In genomic region chr5:168299372-168299771, GRCh38 we compare ENCODE assay signal across 18 cellular contexts. TPM values are rescaled to one million over a fixed set of nuclear protein-coding genes. Genes with fewer than 3 reads are reported as not detected.
DNase-seq lines count a peak whose midpoint lies in the region; ATAC-seq, FAIRE-seq and TF ChIP-seq lines count a peak whose summit lies in the region.
"Had no signal": no experiment of that assay in that cellular context is flagged by ENCODE, and none has a peak within 500 bp of the region (broad histone marks: within the 10 kb centered on the region; RNA-seq: fewer than 3 reads in every experiment).

No MANE protein-coding gene starts in this region.

- no peak overlapping the region for H3K23ac ChIP-seq in H1 (ENCODE audit: insufficient read length)
- H3K23ac ChIP-seq in neuronal stem cell (ENCODE audit: low read depth, low read length, poor library complexity), result no peak overlapping the region

- peaks cover 24% of the 10 kb centered on the region for H3K36me3 ChIP-seq in PC-9 (ENCODE audit: low read depth)
- H3K36me3 ChIP-seq in H1 (ENCODE audit: control insufficient read depth in 2 of 4, insufficient read depth in 4 of 4, low read length in 3 of 4), result no peaks in the 10 kb centered on the region
- no peaks in the 10 kb centered on the region for H3K36me3 ChIP-seq in neuronal stem cell (replicated peaks in 1 of 2; ENCODE audit: control insufficient read depth in 2 of 2, insufficient read depth in 2 of 2, low read length in 2 of 2)

- peaks cover 81% of the 10 kb centered on the region for H3K36me3 Mint-ChIP-seq in Calu3 (ENCODE audit: insufficient read depth, unreplicated experiment)
- H3K36me3 Mint-ChIP-seq: IgD-negative memory B cell had no signal

- no peak overlapping the region for H2AFZ ChIP-seq in PC-9
- no peak overlapping the region for H2AFZ ChIP-seq in H1 (ENCODE audit: low read length)
- H2AFZ ChIP-seq in neuronal stem cell (ENCODE audit: low read length), result no peak overlapping the region

- TF ChIP-seq RAD21 in H1 (IDR thresholded peaks at IDR 0.05 in 1 of 2, conservative IDR thresholded peaks at IDR 0.05 in 1 of 2; ENCODE audit: low read depth in 2 of 2, low read length in 2 of 2), result no peak

- H2BK15ac ChIP-seq in H1 (ENCODE audit: low read length), result peak overlapping the region; percentile 77; the same call in 1 of the 2 replicates
- H2BK15ac ChIP-seq in neuronal stem cell (ENCODE audit: low read length), result peak overlapping the region; percentile 55

- H2AK5ac ChIP-seq in H1 (ENCODE audit: low read depth, low read length) (no peak overlapping the region), neuronal stem cell (ENCODE audit: low read depth, low read length) (no peak overlapping the region)

- H3K27ac Mint-ChIP-seq in Calu3 (ENCODE audit: unreplicated experiment), result no peak overlapping the region
- H3K27ac Mint-ChIP-seq: IgD-negative memory B cell had no signal

- H3K79me1 ChIP-seq in H1 (ENCODE audit: low read depth, low read length) (peaks cover 20% of the 10 kb centered on the region), neuronal stem cell (ENCODE audit: low read depth, low read length) (no peaks in the 10 kb centered on the region)

- TF ChIP-seq EP300 in H1 (IDR thresholded peaks at IDR 0.05; ENCODE audit: borderline replicate concordance in 1 of 2, low read depth in 2 of 2, low read length in 2 of 2), result peak in 1 of 2 experiments; percentile 42; a peak in 1 of 3 replicates

- H2BK120ac ChIP-seq in H1 (replicated peaks; ENCODE audit: low read depth, low read length), result peak overlapping the region; percentile 27
- no peak overlapping the region for H2BK120ac ChIP-seq in neuronal stem cell (ENCODE audit: low read depth, low read length)

- H3K27me3 ChIP-seq in PC-9 (ENCODE audit: insufficient read depth, low read depth) (no peaks in the 10 kb centered on the region), H1 (replicated peaks in 1 of 4; ENCODE audit: control insufficient read depth in 3 of 4, extremely low read depth in 1 of 4, insufficient read depth in 3 of 4, low read length in 3 of 4) (no peaks in the 10 kb centered on the region), neuronal stem cell (ENCODE audit: control insufficient read depth in 3 of 3, insufficient read depth in 3 of 3, low read depth in 1 of 3, low read length in 3 of 3) (no peaks in the 10 kb centered on the region)
- H3K27me3 ChIP-seq: SJSA1 had no signal

- TF ChIP-seq CTCF in Calu3 (IDR thresholded peaks at IDR 0.05; ENCODE audit: unreplicated experiment) (no peak), PC-9 (conservative IDR thresholded peaks at IDR 0.05) (no peak), H1 (IDR thresholded peaks at IDR 0.05; ENCODE audit: control extremely low read depth in 1 of 3, insufficient read depth in 1 of 3, low read depth in 1 of 3, low read length in 3 of 3) (no peak)

- H3K4me2 ChIP-seq in PC-9 (no peak overlapping the region), H1 (ENCODE audit: insufficient read depth in 1 of 2, low read depth in 2 of 2, low read length in 2 of 2) (peak overlapping the region; percentile 44 to 62; a peak in 3 of 4 replicates), neuronal stem cell (ENCODE audit: insufficient read depth, low read length, poor library complexity, severe bottlenecking) (no peak overlapping the region)

- H3K9me3 Mint-ChIP-seq in Calu3 (ENCODE audit: low read depth, unreplicated experiment), result no peaks in the 10 kb centered on the region
- H3K9me3 Mint-ChIP-seq: IgD-negative memory B cell had no signal

- H4K20me1 ChIP-seq in PC-9 (ENCODE audit: insufficient read depth), result peaks cover 24% of the 10 kb centered on the region
- peaks cover 3 to 22% of the 10 kb centered on the region in 2 experiments for H4K20me1 ChIP-seq in H1 (replicated peaks in 1 of 2; ENCODE audit: control insufficient read depth in 1 of 2, insufficient read depth in 2 of 2, low read length in 2 of 2)

- CTCF ChIA-PET in Calu3 (lab: Charles Lee), result interaction anchor here (1.4 kb wide), 1 partner anchor 16 kb away, joined by 4 read pairs; no protein-coding TSS in a partner anchor
- CTCF ChIA-PET in PC-9 (lab: Charles Lee), result interaction anchor here (0.6 kb wide), 1 partner anchor 18 kb away, joined by 9 read pairs; no protein-coding TSS in a partner anchor
- CTCF ChIA-PET in H1 (lab: Charles Lee; ENCODE audit: partially characterized antibody), result interaction anchor here (0.7 to 2.8 kb wide), 7 partner anchors 8 to 44 kb away, joined by 3 to 14 read pairs (median 3); no protein-coding TSS in a partner anchor

- peaks cover 95% of the 10 kb centered on the region for H3K79me2 ChIP-seq in PC-9 (ENCODE audit: low read depth)
- peaks cover 7 to 69% of the 10 kb centered on the region in 2 experiments for H3K79me2 ChIP-seq in H1 (ENCODE audit: control insufficient read depth in 1 of 2, insufficient read depth in 2 of 2, low read length in 2 of 2)

- H2BK12ac ChIP-seq in H1 (ENCODE audit: low read depth, low read length) (peak overlapping the region; percentile 81; the same call in 1 of the 2 replicates), neuronal stem cell (ENCODE audit: low read length) (peak overlapping the region; percentile 41)

- H4K5ac ChIP-seq in H1 (ENCODE audit: insufficient read length, low read depth, low read length), result peak overlapping the region; percentile 13

- TF ChIP-seq POLR2A in H1 (IDR thresholded peaks at IDR 0.05; ENCODE audit: control extremely low read depth in 1 of 2, low read depth in 2 of 2, low read length in 2 of 2), result no peak

- no peak overlapping the region for H3K9ac ChIP-seq in H1 (replicated peaks in 1 of 4; ENCODE audit: extremely low read depth in 1 of 4, low read depth in 3 of 4, low read length in 3 of 4)
- H3K9ac ChIP-seq in neuronal stem cell (ENCODE audit: low read depth, low read length, poor library complexity), result no peak overlapping the region

- POLR2A ChIA-PET in PC-9 (lab: Charles Lee; ENCODE audit: unreplicated experiment) (no interaction called here), H1 (lab: Charles Lee; ENCODE audit: partially characterized antibody) (interaction anchor here (0.6 to 1.0 kb wide), 3 partner anchors 8 to 116 kb away, joined by 3 read pairs; partner anchors contain the start of gene WWC1)

- no peak overlapping the region for H3K14ac ChIP-seq in H1 (ENCODE audit: insufficient read length)
- no peak overlapping the region for H3K14ac ChIP-seq in neuronal stem cell (ENCODE audit: low read length)

- H2BK20ac ChIP-seq in H1 (ENCODE audit: low read length), result peak overlapping the region; percentile 69; the same call in 1 of the 2 replicates

- H3K4ac ChIP-seq in H1 (replicated peaks; ENCODE audit: insufficient read length, low read depth, low read length), result peak overlapping the region; percentile 27
- peak overlapping the region; percentile 10 for H3K4ac ChIP-seq in neuronal stem cell (ENCODE audit: low read length)

- BruUV-seq in Calu3 (replicated peaks; lab: Mats Ljungman, UMichigan), result no TSS peak
- BruUV-seq in PC-9 (replicated peaks; lab: Mats Ljungman, UMichigan), result no TSS peak

- H2BK5ac ChIP-seq in H1 (ENCODE audit: low read depth, low read length) (peak overlapping the region; percentile 77), neuronal stem cell (ENCODE audit: low read length) (no peak overlapping the region)

- H3K4me1 Mint-ChIP-seq in Calu3 (ENCODE audit: low read depth, unreplicated experiment), result peaks cover 92% of the 10 kb centered on the region

- DNase-seq in Calu3 (no peak), PC-9 (no peak), H1 (ENCODE audit: low read depth in 1 of 2, low spot score in 2 of 2) (no peak), neuronal stem cell (ENCODE audit: low spot score) (no peak), kidney tubule cell (ENCODE audit: low spot score) (no peak), NCI-H1417 treated with DMSO at 0.1 percent for 48 hours (lab: John Stamatoyannopoulos, UW) (no peak)
- DNase-seq: DMS 273 treated with DMSO at 0.1 percent for 48 hours, GDM1, Kasumi-1, NCI-H1105 treated with DMSO at 0.1 percent for 48 hours, NCI-H1930, NCI-H510A, NCI-H774 had no signal

- H3K9me2 ChIP-seq in PC-9 (ENCODE audit: insufficient read depth), result no peaks in the 10 kb centered on the region

- peak overlapping the region; percentile 71 for H3K4me3 Mint-ChIP-seq in Calu3 (ENCODE audit: low read depth, unreplicated experiment)
- H3K4me3 Mint-ChIP-seq: IgD-negative memory B cell had no signal

- H3K56ac ChIP-seq in H1 (replicated peaks; ENCODE audit: insufficient read length, low read depth, low read length), result no peak overlapping the region

- H4K8ac ChIP-seq in H1 (ENCODE audit: extremely low read depth, insufficient read depth, low read length) (no peak overlapping the region), neuronal stem cell (ENCODE audit: low read depth, low read length) (no peak overlapping the region)

- peak overlapping the region; percentile 88; the same call in 1 of the 2 replicates for H3K18ac ChIP-seq in H1 (ENCODE audit: extremely low read depth, low read length)
- peak overlapping the region; percentile 78 for H3K18ac ChIP-seq in neuronal stem cell (ENCODE audit: low read length)

- peaks cover 80% of the 10 kb centered on the region for H3K4me1 ChIP-seq in PC-9 (replicated peaks; ENCODE audit: insufficient read depth)
- H3K4me1 ChIP-seq in H1 (replicated peaks in 1 of 4; ENCODE audit: control insufficient read depth in 3 of 4, insufficient read depth in 4 of 4, low read length in 3 of 4), result peaks cover 29 to 53% (median 47%) of the 10 kb centered on the region in 4 experiments
- peaks cover 29 to 41% of the 10 kb centered on the region in 2 donors for H3K4me1 ChIP-seq in neuronal stem cell (ENCODE audit: control insufficient read depth in 2 of 2, insufficient read depth in 1 of 2, low read depth in 1 of 2, low read length in 2 of 2)

- ATAC-seq in HG02981 (IDR thresholded peaks at IDR 0.05; ENCODE audit: unreplicated experiment) (no peak), HG02763 (IDR thresholded peaks at IDR 0.05; ENCODE audit: unreplicated experiment) (no peak)
- ATAC-seq: GM12878 had no signal

- H3K9me3 ChIP-seq in PC-9 (ENCODE audit: insufficient read depth, low read depth), result no peaks in the 10 kb centered on the region
- H3K9me3 ChIP-seq in H1 (ENCODE audit: insufficient read depth in 2 of 2, low read depth in 1 of 2, low read length in 1 of 2), result no peaks in the 10 kb centered on the region
- no peaks in the 10 kb centered on the region for H3K9me3 ChIP-seq in neuronal stem cell (replicated peaks in 1 of 2; ENCODE audit: control insufficient read depth in 2 of 2, insufficient read depth in 1 of 2, low read depth in 1 of 2, low read length in 2 of 2)

- 74% methylated on average over 5 of the region's 7 CpGs; no CpG with 5 or more reads in 1 of the 2 experiments for WGBS in H1 (ENCODE audit: extremely low coverage in 1 of 2, insufficient coverage in 1 of 2, insufficient read length in 1 of 2, insufficient replicate concordance in 2 of 2, low coverage in 1 of 2, low lambda C conversion rate in 2 of 2, missing lambda C conversion rate in 1 of 2), 2 experiments
- no CpG with 5 or more reads among the region's 7 CpGs for WGBS in neuronal stem cell (ENCODE audit: extremely low coverage in 2 of 2, insufficient read length in 2 of 2, insufficient replicate concordance in 1 of 2), 2 donors

- H3K27me3 Mint-ChIP-seq in Calu3 (ENCODE audit: unreplicated experiment), result no peaks in the 10 kb centered on the region

- intact Hi-C loops in Calu3 (cut with micrococcal nuclease; ENCODE audit: unreplicated experiment) (no loop called here), PC-9 (cut with micrococcal nuclease; ENCODE audit: unreplicated experiment) (no loop called here)

- FAIRE-seq in H1 (lab: Jason Lieb, UNC), result no peak
- FAIRE-seq: GM12878 had no signal

- H4K91ac ChIP-seq in H1 (replicated peaks; ENCODE audit: insufficient read length, low read length) (peak overlapping the region; percentile 56), neuronal stem cell (ENCODE audit: low read depth, low read length, poor library complexity) (no peak overlapping the region)

- H3K27ac ChIP-seq in PC-9, result 0 out of 2 replicates have a peak overlapping the region, but pooled peaks have one; percentile 8
- H3K27ac ChIP-seq in H1 (ENCODE audit: low read depth, low read length), result no peak overlapping the region
- no peak overlapping the region for H3K27ac ChIP-seq in neuronal stem cell (replicated peaks; ENCODE audit: low read length)
- H3K27ac ChIP-seq: SJSA1 had no signal

- no peaks in the 10 kb centered on the region; the same call in 1 of the 2 replicates for H3K23me2 ChIP-seq in H1 (ENCODE audit: low read depth, low read length)

- H3K4me3 ChIP-seq in PC-9, result no peak overlapping the region
- H3K4me3 ChIP-seq in H1 (ENCODE audit: extremely low read depth in 1 of 4, insufficient read depth in 2 of 4, low read depth in 3 of 4, low read length in 4 of 4), result no peak overlapping the region
- no peak overlapping the region for H3K4me3 ChIP-seq in neuronal stem cell (ENCODE audit: low read length in 2 of 2)
- H3K4me3 ChIP-seq: GM12878, SJSA1 had no signal

- peaks cover 43% of the 10 kb centered on the region for H3F3A ChIP-seq in PC-9 (ENCODE audit: insufficient read depth, low read depth)

RNA-seq across cellular contexts. Expression of gene WWC1, which starts 7.9 kb away (rescaled TPM):
- 190 TPM in 2 replicates for total RNA-seq in Calu3 (2022)
- 79.5 and 97.7 TPM in 2 replicates for total RNA-seq in PC-9 (2021)
- total RNA-seq in H1 (2021; fragmentation: NEBNext Ultra II Directional; extraction: Animal tissue kit (Norgen Biotek cat#: 25700)), result 41.1 and 42.7 TPM in 2 replicates
- 16.4 and 19.5 TPM in 2 replicates for polyA plus RNA-seq in H1 (2011; rRNA removed)
- 25.6 TPM for polyA plus RNA-seq in H1 (2011; cell fraction: cytosol; rRNA removed)
- 23.1 TPM for polyA plus RNA-seq in H1 (2011; cell fraction: nucleus; rRNA removed)
- polyA plus RNA-seq in H1 (2012, experiment 1 of 2), result 33.1 to 40.9 TPM (median 34.7 TPM) in 4 replicates
- polyA plus RNA-seq in H1 (2012, experiment 2 of 2), result 18.3 TPM
- polyA plus RNA-seq in H1 (2013, experiment 1 of 2), result 18.6 TPM
- 18.5 TPM for polyA plus RNA-seq in H1 (2013, experiment 2 of 2)
- polyA minus RNA-seq in H1 (2011; rRNA and poly(A)+ RNA removed), result 39.0 and 39.2 TPM in 2 replicates
- polyA minus RNA-seq in H1 (2011; cell fraction: cytosol; rRNA and poly(A)+ RNA removed), result 24.8 TPM
- 24.5 TPM for polyA minus RNA-seq in H1 (2011; cell fraction: nucleus; rRNA and poly(A)+ RNA removed)
- polyA plus RNA-seq in neuronal stem cell (2013, experiment 1 of 2), result 11.4 TPM
- polyA plus RNA-seq in neuronal stem cell (2013, experiment 2 of 2), result 12.7 TPM

Comparison
In these comparisons a context has a peak if more than half of its experiments do, and no peak if none do; other contexts are left out.
1. H3K4me2 ChIP-seq: peak in H1 (2 of 2); none in PC-9 (single experiment) and neuronal stem cell (single experiment).